In the genomic region with DNA sequence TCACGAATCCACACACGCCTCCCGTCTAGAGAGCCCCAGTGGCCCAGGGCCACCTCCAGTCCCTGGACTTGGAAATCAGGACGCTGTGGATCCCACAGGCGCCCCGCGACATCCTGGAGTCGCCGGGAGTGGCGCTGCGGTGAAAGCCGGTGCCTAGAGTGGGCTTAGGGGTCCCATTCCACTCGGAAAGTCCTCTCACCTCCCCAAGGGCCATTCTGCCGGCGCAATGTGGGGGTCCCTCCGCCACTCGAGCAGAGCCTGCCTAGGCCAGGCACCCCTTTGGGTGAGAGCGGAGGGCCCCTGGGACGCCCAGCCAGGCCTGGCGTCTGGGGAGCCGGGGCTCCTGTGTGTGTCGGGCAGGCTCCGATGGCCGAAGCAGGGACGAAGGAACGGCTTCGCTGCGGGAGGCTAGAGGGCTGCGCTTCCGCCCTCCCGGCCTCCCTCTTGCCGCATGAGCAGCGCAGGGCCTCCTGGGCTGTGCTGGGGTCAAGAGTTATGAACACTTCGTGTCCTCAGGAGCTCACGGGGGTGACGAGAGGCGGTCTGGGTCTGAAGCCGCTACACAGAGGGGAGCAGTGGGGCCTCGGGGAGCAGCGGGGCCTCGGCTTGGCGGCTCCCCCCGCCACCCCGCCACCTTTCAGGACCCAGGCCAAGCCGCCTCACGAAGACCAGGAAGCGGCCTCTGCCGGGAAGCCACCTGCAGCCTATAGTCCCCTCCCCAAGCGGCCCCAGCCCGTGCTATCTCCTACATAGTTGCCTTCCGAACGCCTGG, we compare ENCODE assay signal across 9 cellular contexts. TPM values are rescaled to one million over a fixed set of nuclear protein-coding genes. Genes with fewer than 3 reads are reported as not detected.
DNase-seq lines count a peak whose midpoint lies in the region; ATAC-seq and TF ChIP-seq lines count a peak whose summit lies in the region.
"Had no signal": no experiment of that assay in that cellular context is flagged by ENCODE, and none has a peak within 500 bp of the region (broad histone marks: within the 10 kb centered on the region; RNA-seq: fewer than 3 reads in every experiment).

No MANE protein-coding gene starts in this region.

- peaks cover 0 to 44% (median 10%) of the 10 kb centered on the region in 4 donors for H3K4me1 ChIP-seq in tibial nerve

- TF ChIP-seq EP300 in tibial nerve (IDR thresholded peaks at IDR 0.05) = no peak

- ATAC-seq in GM18498 (IDR thresholded peaks at IDR 0.05; ENCODE audit: unreplicated experiment) (peak; percentile 60), HG02678 (IDR thresholded peaks at IDR 0.05; ENCODE audit: unreplicated experiment) (peak; percentile 58), omental fat pad (ENCODE audit: low FRiP score) (peak; percentile 21), HG03095 (IDR thresholded peaks at IDR 0.05; ENCODE audit: unreplicated experiment) (no peak)

- peaks cover 2 to 62% of the 10 kb centered on the region in 2 donors for H3K27me3 ChIP-seq in tibial nerve

- H3K4me3 ChIP-seq in tibial nerve = peak overlapping the region in 1 of 4 donors; percentile 11

- H3K36me3 ChIP-seq in tibial nerve = no peaks in the 10 kb centered on the region
- H3K36me3 ChIP-seq: Peyer's patch had no signal

- no peak overlapping the region for H3K4me3 Mint-ChIP-seq in endothelial cell (ENCODE audit: unreplicated experiment)

- WGBS in tibial nerve, 2 donors = 27% methylated on average over 34 to 50 of the region's 52 CpGs

- no peak overlapping the region for H3K27ac ChIP-seq in tibial nerve
- H3K27ac ChIP-seq: Peyer's patch had no signal

- no peaks in the 10 kb centered on the region for H3K9me3 ChIP-seq in tibial nerve
- H3K9me3 ChIP-seq: Peyer's patch had no signal

- H3K4me1 Mint-ChIP-seq in endothelial cell (ENCODE audit: unreplicated experiment) = peaks cover 29% of the 10 kb centered on the region

- DNase-seq in endothelial cell (ENCODE audit: low spot score) (peak; percentile 36), omental fat pad (ENCODE audit: low spot score) (no peak), glomerular visceral epithelial cell (ENCODE audit: extremely low spot score) (no peak), globus pallidus (ENCODE audit: low spot score) (no peak), tibial nerve (ENCODE audit: low spot score in 2 of 2) (no peak)

- TF ChIP-seq CTCF in endothelial cell (IDR thresholded peaks at IDR 0.05; ENCODE audit: unreplicated experiment) = no peak
- no peak for TF ChIP-seq CTCF in omental fat pad (IDR thresholded peaks at IDR 0.05)
- no peak for TF ChIP-seq CTCF in tibial nerve (IDR thresholded peaks at IDR 0.05)

- no peak overlapping the region for H3K27ac Mint-ChIP-seq in endothelial cell (ENCODE audit: unreplicated experiment)

- H3K27me3 Mint-ChIP-seq in endothelial cell (ENCODE audit: unreplicated experiment) = peaks cover 20% of the 10 kb centered on the region

- H3K9me3 Mint-ChIP-seq in endothelial cell (ENCODE audit: unreplicated experiment) = no peaks in the 10 kb centered on the region

- no peak for TF ChIP-seq POLR2A in tibial nerve (IDR thresholded peaks at IDR 0.05)

- no peaks in the 10 kb centered on the region for H3K36me3 Mint-ChIP-seq in endothelial cell (ENCODE audit: low read depth, unreplicated experiment)

RNA-seq across cellular contexts. Expression of a gene that starts 13.6 kb away (rescaled TPM):
- total RNA-seq in endothelial cell (ENCODE audit: unreplicated experiment) (0.08 TPM), omental fat pad (not detected), tibial nerve (1 to 10 TPM; 1.8 to 4.4 (median 3.6) TPM)
- total RNA-seq: Peyer's patch had no signal
